In the genomic region with DNA sequence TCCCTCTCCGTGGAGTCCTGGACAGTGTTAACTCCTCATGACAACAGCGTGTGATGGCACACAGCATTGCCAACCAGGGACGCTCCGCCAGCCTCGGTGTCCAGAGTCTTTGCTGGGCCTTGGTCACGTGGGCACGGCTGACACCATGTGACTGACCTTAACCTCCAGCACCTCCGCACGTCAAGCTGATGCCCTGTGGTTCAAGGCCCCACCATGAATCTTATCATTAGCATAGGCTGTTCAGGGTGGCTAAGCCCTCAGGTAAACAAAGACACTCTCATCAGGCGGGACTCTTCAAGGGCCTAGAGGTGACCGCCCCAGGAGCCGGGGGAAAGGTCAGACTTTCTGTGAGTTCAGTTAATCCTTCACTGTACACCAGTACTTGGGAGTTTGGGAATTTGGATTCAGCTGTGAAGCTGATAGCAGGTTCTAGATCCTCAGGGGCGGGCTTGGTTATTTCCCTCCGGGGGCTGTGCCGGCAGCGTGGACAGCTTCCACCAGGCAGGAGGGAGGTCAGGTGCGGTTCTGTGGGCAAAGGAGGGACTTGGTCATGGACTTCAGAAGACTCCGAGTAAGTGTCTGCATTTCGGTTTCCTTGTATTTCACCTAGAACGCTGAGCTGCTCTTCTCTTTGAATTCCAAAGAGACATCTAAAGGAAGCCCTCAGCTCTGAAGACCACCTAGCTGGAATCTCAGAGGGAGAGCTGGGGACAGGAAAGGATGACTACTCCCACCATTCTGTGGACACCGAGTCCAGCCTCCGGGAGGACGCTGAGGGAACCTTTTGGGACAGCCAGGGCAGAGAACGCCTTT, we compare ENCODE assay signal across 15 cellular contexts.
DNase-seq lines count a peak whose midpoint lies in the region; ATAC-seq and TF ChIP-seq lines count a peak whose summit lies in the region.
"Had no signal": no experiment of that assay in that cellular context is flagged by ENCODE, and none has a peak within 500 bp of the region (broad histone marks: within the 10 kb centered on the region; RNA-seq: fewer than 3 reads in every experiment).

No MANE protein-coding gene starts in this region.

- no peaks in the 10 kb centered on the region for H3K79me2 ChIP-seq in SK-N-SH (ENCODE audit: insufficient read depth)

- H3K27ac ChIP-seq in subcutaneous abdominal adipose tissue (ENCODE audit: low read depth, low read length) (peak overlapping the region; percentile 41), SK-N-SH (ENCODE audit: low read depth in 2 of 2, low read length in 1 of 2) (peak overlapping the region in 1 of 2 experiments; percentile 16; a peak in 1 of 4 replicates)

- no peaks in the 10 kb centered on the region for H3K9me2 ChIP-seq in SK-N-SH

- H3K9me3 Mint-ChIP-seq in activated CD4-positive, alpha-beta T cell treated with anti-CD3 and anti-CD28 coated beads for 36 hours (ENCODE audit: low read depth), result no peaks in the 10 kb centered on the region
- no peaks in the 10 kb centered on the region for H3K9me3 Mint-ChIP-seq in activated CD4-positive, alpha-beta T cell treated with anti-CD3 and anti-CD28 coated beads, Interleukin-2, amount 10 ng/mL, durations not matched to agents 24 days and 14 days
- H3K9me3 Mint-ChIP-seq in T-cell, result no peaks in the 10 kb centered on the region

- H3K4me1 Mint-ChIP-seq in activated CD4-positive, alpha-beta T cell treated with anti-CD3 and anti-CD28 coated beads for 36 hours, result peaks cover 65% of the 10 kb centered on the region
- H3K4me1 Mint-ChIP-seq in activated CD4-positive, alpha-beta T cell treated with anti-CD3 and anti-CD28 coated beads, Interleukin-2, amount 10 ng/mL, durations not matched to agents 24 days and 14 days, result peaks cover 52% of the 10 kb centered on the region
- peaks cover 60 to 70% (median 70%) of the 10 kb centered on the region in 3 donors for H3K4me1 Mint-ChIP-seq in T-cell

- H3K9me3 ChIP-seq in subcutaneous abdominal adipose tissue (ENCODE audit: control insufficient read depth in 5 of 5, low read length in 5 of 5), result no peaks in the 10 kb centered on the region
- no peaks in the 10 kb centered on the region for H3K9me3 ChIP-seq in SK-N-SH

- WGBS in SK-N-SH (ENCODE audit: low lambda C conversion rate), result 93% methylated on average over 15 of the region's 24 CpGs

- H3K4me2 ChIP-seq in SK-N-SH, result no peak overlapping the region

- H3K4me1 ChIP-seq in subcutaneous abdominal adipose tissue (ENCODE audit: control insufficient read depth in 5 of 5, insufficient read depth in 5 of 5, low read length in 5 of 5) (peaks cover 15 to 94% (median 74%) of the 10 kb centered on the region in 5 donors), SK-N-SH (ENCODE audit: control insufficient read depth in 1 of 2, insufficient read depth in 2 of 2, low read depth in 1 of 2, low read length in 1 of 2) (peaks cover 0 to 35% of the 10 kb centered on the region in 2 experiments; a peak in 1 of 4 replicates)

- H3F3A ChIP-seq in SK-N-SH (replicated peaks; ENCODE audit: insufficient read depth), result no peaks in the 10 kb centered on the region

- no peak for TF ChIP-seq EP300 in SK-N-SH (IDR thresholded peaks at IDR 0.05; ENCODE audit: borderline replicate concordance in 1 of 2, low read depth in 1 of 2, low read length in 1 of 2)

- no peaks in the 10 kb centered on the region for H3K36me3 ChIP-seq in subcutaneous abdominal adipose tissue (ENCODE audit: control insufficient read depth in 5 of 5, insufficient read depth in 5 of 5, low read length in 5 of 5)
- no peaks in the 10 kb centered on the region for H3K36me3 ChIP-seq in SK-N-SH (replicated peaks in 1 of 2; ENCODE audit: control insufficient read depth in 1 of 2, insufficient read depth in 2 of 2, low read length in 1 of 2)

- H3K27me3 ChIP-seq in subcutaneous abdominal adipose tissue (ENCODE audit: control insufficient read depth in 5 of 5, insufficient read depth in 4 of 5, low read length in 5 of 5), result no peaks in the 10 kb centered on the region
- no peaks in the 10 kb centered on the region for H3K27me3 ChIP-seq in SK-N-SH (ENCODE audit: insufficient read depth)

- H3K9ac ChIP-seq in subcutaneous abdominal adipose tissue (ENCODE audit: low read length in 5 of 5) (no peak overlapping the region), SK-N-SH (no peak overlapping the region)

- no peaks in the 10 kb centered on the region for H3K36me3 Mint-ChIP-seq in activated CD4-positive, alpha-beta T cell treated with anti-CD3 and anti-CD28 coated beads for 36 hours (ENCODE audit: low read depth)
- H3K36me3 Mint-ChIP-seq in activated CD4-positive, alpha-beta T cell treated with anti-CD3 and anti-CD28 coated beads, Interleukin-2, amount 10 ng/mL, durations not matched to agents 24 days and 14 days (ENCODE audit: low read depth), result no peaks in the 10 kb centered on the region
- no peaks in the 10 kb centered on the region for H3K36me3 Mint-ChIP-seq in T-cell

- DNase-seq in activated CD4-positive, alpha-beta T cell treated with anti-CD3 and anti-CD28 coated beads for 36 hours, result no peak
- no peak for DNase-seq in activated CD4-positive, alpha-beta T cell treated with anti-CD3 and anti-CD28 coated beads, Interleukin-2, amount 10 ng/mL, durations not matched to agents 24 days and 14 days
- no peak for DNase-seq in T-cell
- peak; percentile 68 for DNase-seq in left ventricle myocardium superior
- no peak for DNase-seq in SK-N-SH
- DNase-seq: amniotic stem cell, COR-L47, glutamatergic neuron, NCI-H1092, NCI-H2171, SHP77 treated with DMSO at 0.1 percent for 48 hours, trophoblast cell had no signal

- POLR2A ChIA-PET in activated CD4-positive, alpha-beta T cell treated with anti-CD3 and anti-CD28 coated beads for 36 hours (lab: Charles Lee), result no interaction called here
- POLR2A ChIA-PET in T-cell (lab: Charles Lee) (no interaction called here), SK-N-SH (lab: Yijun Ruan, JAX) (no interaction called here)

- H2AFZ ChIP-seq in SK-N-SH (ENCODE audit: low read depth), result no peak overlapping the region

- intact Hi-C loops in activated CD4-positive, alpha-beta T cell treated with anti-CD3 and anti-CD28 coated beads for 36 hours (cut with DNase I, micrococcal nuclease), result loop anchor here in 1 of 2 experiments (2.0 to 5.0 kb wide), 2 partner anchors 109 to 190 kb away; no protein-coding TSS in a partner anchor
- intact Hi-C loops in activated CD4-positive, alpha-beta T cell treated with anti-CD3 and anti-CD28 coated beads, Interleukin-2, amount 10 ng/mL, durations not matched to agents 24 days and 14 days (cut with micrococcal nuclease), result no loop called here
- intact Hi-C loops in left ventricle myocardium superior (cut with micrococcal nuclease), result no loop called here

- H3K4me3 Mint-ChIP-seq in activated CD4-positive, alpha-beta T cell treated with anti-CD3 and anti-CD28 coated beads for 36 hours, result no peak overlapping the region
- no peak overlapping the region for H3K4me3 Mint-ChIP-seq in activated CD4-positive, alpha-beta T cell treated with anti-CD3 and anti-CD28 coated beads, Interleukin-2, amount 10 ng/mL, durations not matched to agents 24 days and 14 days
- H3K4me3 Mint-ChIP-seq in T-cell, result peak overlapping the region in 1 of 3 donors; percentile 62

- H3K27ac Mint-ChIP-seq in activated CD4-positive, alpha-beta T cell treated with anti-CD3 and anti-CD28 coated beads for 36 hours, result peak overlapping the region; percentile 42
- no peak overlapping the region for H3K27ac Mint-ChIP-seq in activated CD4-positive, alpha-beta T cell treated with anti-CD3 and anti-CD28 coated beads, Interleukin-2, amount 10 ng/mL, durations not matched to agents 24 days and 14 days
- H3K27ac Mint-ChIP-seq in T-cell, result peak overlapping the region; percentile 83 to 84

- H4K20me1 ChIP-seq in SK-N-SH (ENCODE audit: insufficient read depth), result peaks cover 11% of the 10 kb centered on the region; the same call in 1 of the 2 replicates

- TF ChIP-seq CTCF in SK-N-SH (IDR thresholded peaks at IDR 0.05), result no peak

- TF ChIP-seq RAD21 in SK-N-SH (IDR thresholded peaks at IDR 0.05; ENCODE audit: low read length), result no peak

- no peak for ATAC-seq in activated CD4-positive, alpha-beta T cell treated with anti-CD3 and anti-CD28 coated beads for 36 hours
- no peak for ATAC-seq in T-cell (replicated peaks in 1 of 4)
- peak; percentile 58 for ATAC-seq in left ventricle myocardium superior
- no peak for ATAC-seq in HG02870 (IDR thresholded peaks at IDR 0.05; ENCODE audit: unreplicated experiment)
- no peak for ATAC-seq in HG03571 (IDR thresholded peaks at IDR 0.05; ENCODE audit: unreplicated experiment)

- CTCF ChIA-PET in activated CD4-positive, alpha-beta T cell treated with anti-CD3 and anti-CD28 coated beads for 36 hours (lab: Charles Lee), result interaction anchor here (0.6 to 2.8 kb wide), 9 partner anchors 11 to 310 kb away, joined by 3 to 14 read pairs (median 5); no protein-coding TSS in a partner anchor
- CTCF ChIA-PET in T-cell (lab: Charles Lee) (interaction anchor here in 1 of 2 donors (0.9 to 1.8 kb wide), 4 partner anchors 11 to 308 kb away, joined by 3 to 7 read pairs (median 4); no protein-coding TSS in a partner anchor), SK-N-SH (lab: Yijun Ruan, JAX) (interaction anchor here (0.6 to 2.6 kb wide), 14 partner anchors 8 to 383 kb away, joined by 3 to 10 read pairs (median 3); no protein-coding TSS in a partner anchor)

- H3K27me3 Mint-ChIP-seq in activated CD4-positive, alpha-beta T cell treated with anti-CD3 and anti-CD28 coated beads for 36 hours, result no peaks in the 10 kb centered on the region
- H3K27me3 Mint-ChIP-seq in activated CD4-positive, alpha-beta T cell treated with anti-CD3 and anti-CD28 coated beads, Interleukin-2, amount 10 ng/mL, durations not matched to agents 24 days and 14 days, result no peaks in the 10 kb centered on the region
- H3K27me3 Mint-ChIP-seq in T-cell, result peaks cover 0 to 23% of the 10 kb centered on the region in 2 donors

- no peak overlapping the region for H3K4me3 ChIP-seq in subcutaneous abdominal adipose tissue (ENCODE audit: low read depth in 1 of 5, low read length in 5 of 5)
- H3K4me3 ChIP-seq in SK-N-SH (ENCODE audit: low read depth in 2 of 2, low read length in 1 of 2), result no peak overlapping the region

TF ChIP-seq in SK-N-SH, 30 proteins besides CTCF, POLR2A, EP300 and RAD21 (continues in another document):
- TF ChIP-seq NFIC (IDR thresholded peaks at IDR 0.05; ENCODE audit: borderline replicate concordance) (no peak), TCF12 (IDR thresholded peaks at IDR 0.05) (no peak), SIN3A (IDR thresholded peaks at IDR 0.05; ENCODE audit: borderline replicate concordance, low read depth, low read length) (no peak), MEF2A (IDR thresholded peaks at IDR 0.05; ENCODE audit: borderline replicate concordance, low read depth) (no peak), RFX5 (IDR thresholded peaks at IDR 0.05; ENCODE audit: low read length) (no peak), FOSL2 (IDR thresholded peaks at IDR 0.05; ENCODE audit: borderline replicate concordance, low read depth) (no peak), TAF1 (IDR thresholded peaks at IDR 0.05; ENCODE audit: borderline replicate concordance, low read depth, low read length) (no peak), CHD2 (IDR thresholded peaks at IDR 0.05; ENCODE audit: low read length, partially characterized antibody) (no peak), FOXJ3 (CRISPR knock-in tag; IDR thresholded peaks at IDR 0.05) (no peak)
